In the genomic region with DNA sequence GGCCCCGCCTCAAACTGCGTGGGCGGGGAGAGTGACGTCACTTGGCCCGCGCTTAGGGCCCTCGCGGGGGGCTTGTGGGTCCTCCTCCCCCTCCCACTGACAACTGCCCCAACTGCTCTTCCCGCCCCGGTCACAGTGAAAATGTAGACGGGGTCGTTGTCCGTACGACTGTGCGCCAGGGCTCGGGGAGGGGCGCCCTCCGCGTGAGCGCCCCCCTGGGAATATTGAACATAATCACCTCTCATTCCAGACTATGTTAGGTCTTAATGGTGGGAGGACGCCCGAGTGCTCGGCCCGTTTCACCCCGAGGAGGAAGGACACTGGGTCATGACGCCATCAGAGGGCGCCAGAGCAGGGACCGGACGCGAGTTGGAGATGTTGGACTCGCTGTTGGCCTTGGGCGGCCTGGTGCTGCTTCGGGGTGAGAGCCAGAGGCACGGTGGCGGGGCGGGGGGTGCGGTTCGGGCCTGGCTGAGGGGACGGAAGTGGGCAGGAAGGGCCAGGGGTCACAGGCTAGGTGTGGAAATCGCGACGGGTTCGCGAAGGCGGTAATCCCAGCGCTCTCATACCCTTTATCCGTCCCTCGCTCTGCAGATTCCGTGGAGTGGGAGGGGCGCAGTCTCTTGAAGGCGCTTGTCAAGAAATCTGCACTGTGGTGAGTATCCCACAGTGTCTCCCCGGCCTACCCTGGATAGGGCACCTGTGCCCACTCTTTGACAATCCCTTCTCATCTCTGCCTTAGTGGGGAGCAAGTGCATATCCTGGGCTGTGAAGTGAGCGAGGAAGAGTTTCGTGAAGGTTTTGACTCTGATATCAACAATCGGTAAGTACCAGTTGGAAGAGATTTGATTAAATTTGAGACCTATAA, we compare ENCODE assay signal across 8 cellular contexts. TPM values are rescaled to one million over a fixed set of nuclear protein-coding genes. Genes with fewer than 3 reads are reported as not detected.
DNase-seq lines count a peak whose midpoint lies in the region; ATAC-seq and TF ChIP-seq lines count a peak whose summit lies in the region.

A gene with protein sequence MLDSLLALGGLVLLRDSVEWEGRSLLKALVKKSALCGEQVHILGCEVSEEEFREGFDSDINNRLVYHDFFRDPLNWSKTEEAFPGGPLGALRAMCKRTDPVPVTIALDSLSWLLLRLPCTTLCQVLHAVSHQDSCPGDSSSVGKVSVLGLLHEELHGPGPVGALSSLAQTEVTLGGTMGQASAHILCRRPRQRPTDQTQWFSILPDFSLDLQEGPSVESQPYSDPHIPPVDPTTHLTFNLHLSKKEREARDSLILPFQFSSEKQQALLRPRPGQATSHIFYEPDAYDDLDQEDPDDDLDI (plus strand): TSS at position 40 of the 868 bp plus-strand sequence. CDS start 336 bp downstream, at position 376.

- peak; percentile 41 for ATAC-seq in HG03457 (IDR thresholded peaks at IDR 0.05; ENCODE audit: unreplicated experiment)
- ATAC-seq in lung (ENCODE audit: insufficient read depth, low FRiP score) = peak; percentile 74

- WGBS in lung, 2 donors = 1% methylated on average over 53 to 55 of the region's 55 CpGs

- H3K4me1 ChIP-seq in lung (ENCODE audit: control insufficient read depth in 2 of 2, insufficient read depth in 2 of 2, low read length in 2 of 2) = peaks cover 7 to 11% of the 10 kb centered on the region in 2 donors

- H3K27ac ChIP-seq in C4-2B (peak within 1 kb of the TSS; percentile 87), lung (ENCODE audit: low read depth in 1 of 2, low read length in 1 of 2) (peak within 1 kb of the TSS; percentile 96 to 99)

- peak within 1 kb of the TSS; percentile 90 for H3K4me3 ChIP-seq in lung

- H3K27me3 ChIP-seq in lung (ENCODE audit: control insufficient read depth, insufficient read depth) = no peaks in the 10 kb centered on the region

- no peak; the same call in 1 of the 2 replicates for TF ChIP-seq CTCF in C4-2B (conservative IDR thresholded peaks at IDR 0.05)
- TF ChIP-seq CTCF in lung (IDR thresholded peaks at IDR 0.05; ENCODE audit: control extremely low read depth, extremely low read depth) = peak; percentile 15

- peaks cover 0 to 5% of the 10 kb centered on the region in 2 donors for H3K36me3 ChIP-seq in lung (ENCODE audit: control insufficient read depth in 2 of 2, insufficient read depth in 2 of 2, low read length in 2 of 2)

- peak; percentile 88 for DNase-seq in GM19240 (ENCODE audit: insufficient read length, low spot score)
- peak; percentile 91 for DNase-seq in NCI-H69 (lab: John Stamatoyannopoulos, UW)
- peak; percentile 79 to 80 for DNase-seq in activated CD4-positive, alpha-beta T cell treated with anti-CD3 and anti-CD28 coated beads, Interleukin-2, amount 50 U/mL, for 24 hours (ENCODE audit: low read depth in 1 of 2, low spot score in 1 of 2)
- DNase-seq in ecto neural progenitor cell (ENCODE audit: low spot score) = peak; percentile 99
- peak; percentile 94 for DNase-seq in lung (ENCODE audit: low spot score)
- peak; percentile 75 for DNase-seq in stimulated activated CD8-positive, alpha-beta memory T cell treated with anti-CD3 and anti-CD28 coated beads, Interleukin-12 subunit alpha, Interleukin-12 subunit beta, amount 100 ng/mL, for 1 hour (ENCODE audit: low read depth)

- H3K9me3 ChIP-seq in lung (ENCODE audit: control insufficient read depth in 2 of 2, insufficient read depth in 1 of 2, low read length in 1 of 2) = no peaks in the 10 kb centered on the region

RNA-seq across cellular contexts. Expression of the gene that starts here (rescaled TPM):
- total RNA-seq in lung = 10 to 100 TPM; 19.8 to 39.3 TPM
- polyA plus RNA-seq in lung = 10 to 100 TPM; 34.0 to 63.2 TPM

Comparison
In these comparisons a context has a peak if more than half of its experiments do, and no peak if none do; other contexts are left out.
1. Peak in every context shown above with its lines: DNase-seq, ATAC-seq, H3K4me3 ChIP-seq and H3K27ac ChIP-seq.